In the genomic region with DNA sequence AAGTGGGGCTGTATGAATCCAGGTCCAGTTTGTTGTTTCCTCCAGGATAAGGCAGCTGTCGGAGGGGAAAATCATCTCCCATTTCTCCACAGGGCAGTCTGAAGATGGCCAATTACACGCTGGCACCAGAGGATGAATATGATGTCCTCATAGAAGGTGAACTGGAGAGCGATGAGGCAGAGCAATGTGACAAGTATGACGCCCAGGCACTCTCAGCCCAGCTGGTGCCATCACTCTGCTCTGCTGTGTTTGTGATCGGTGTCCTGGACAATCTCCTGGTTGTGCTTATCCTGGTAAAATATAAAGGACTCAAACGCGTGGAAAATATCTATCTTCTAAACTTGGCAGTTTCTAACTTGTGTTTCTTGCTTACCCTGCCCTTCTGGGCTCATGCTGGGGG, we compare ENCODE assay signal across 1 cellular context.
TF ChIP-seq lines count a peak whose summit lies in the region.

No MANE protein-coding gene starts in this region.

TF ChIP-seq in K562, 482 proteins besides CTCF, POLR2A, EP300 and RAD21:
- TF ChIP-seq CXXC5 (CRISPR knock-in tag; IDR thresholded peaks at IDR 0.05) = 0 out of 2 replicates have a peak, but pooled peaks have one; percentile 20
- no peak for TF ChIP-seq KLF6 (CRISPR knock-in tag; IDR thresholded peaks at IDR 0.05; ENCODE audit: borderline replicate concordance)
- no peak for TF ChIP-seq HNRNPUL1 (IDR thresholded peaks at IDR 0.05; ENCODE audit: low read length)
- TF ChIP-seq MYC (IDR thresholded peaks at IDR 0.05; ENCODE audit: low read depth, low read length) = no peak
- TF ChIP-seq MYC (CRISPR knock-in tag; IDR thresholded peaks at IDR 0.05; ENCODE audit: borderline replicate concordance, low read depth) = 0 out of 2 replicates have a peak, but pooled peaks have one; percentile 17
- 0 out of 2 replicates have a peak, but pooled peaks have one; percentile 35 for TF ChIP-seq ERF (CRISPR knock-in tag; IDR thresholded peaks at IDR 0.05)
- TF ChIP-seq BCL6 (CRISPR knock-in tag; IDR thresholded peaks at IDR 0.05) = 0 out of 2 replicates have a peak, but pooled peaks have one; percentile 31
